26 cellular contexts compared by ENCODE assay signal in the genomic region with DNA sequence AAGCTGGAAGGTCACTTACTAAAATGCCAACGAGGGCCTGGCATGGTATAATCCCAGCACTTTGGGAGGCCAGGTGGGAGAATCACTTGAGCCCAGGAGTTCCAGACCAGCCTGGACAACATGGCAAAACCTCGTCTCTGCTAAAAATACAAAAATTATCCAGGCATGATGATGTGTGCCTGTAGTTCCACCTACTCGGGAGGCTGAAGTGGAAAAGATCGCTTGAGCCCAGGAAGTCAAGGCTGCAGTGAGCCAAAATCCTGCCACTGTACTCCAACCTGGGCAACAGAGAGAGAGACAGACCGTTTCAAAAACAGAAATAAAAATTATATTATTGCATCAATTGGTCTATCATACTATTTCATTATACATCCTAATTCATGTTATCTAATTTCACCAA.
"Had no signal": no experiment of that assay in that cellular context is flagged by ENCODE, and none has a peak within 500 bp of the region (broad histone marks: within the 10 kb centered on the region; RNA-seq: fewer than 3 reads in every experiment).

No MANE protein-coding gene starts in this region.

- DNase-seq: stimulated activated CD4-positive, alpha-beta T cell treated with anti-CD3 and anti-CD28 coated beads, Interleukin-2, amount 100 ng/mL, for 48 hours; stimulated activated CD4-positive, alpha-beta T cell treated with anti-CD3 and anti-CD28 coated beads, Interleukin-4, amount 100 ng/mL, for 1 hour; stimulated activated CD4-positive, alpha-beta T cell treated with anti-CD3 and anti-CD28 coated beads, Interleukin-4, amount 100 ng/mL, for 24 hours; stimulated activated CD4-positive, alpha-beta T cell treated with anti-CD3 and anti-CD28 coated beads, Interleukin-4, amount 100 ng/mL, for 4 hours; stimulated activated CD8-positive, alpha-beta memory T cell treated with anti-CD3 and anti-CD28 coated beads, Interleukin-4, amount 100 ng/mL, for 48 hours; stimulated activated naive B cell treated with anti-CD40 and anti-IgM and Interleukin-4, amounts not matched to agents 10 μg/mL and 1 μg/mL and 100 μg/mL, for 72 hours; stimulated activated naive CD4-positive, alpha-beta T cell; stimulated activated naive CD4-positive, alpha-beta T cell treated with Interleukin-2 at 50 U/mL for 16 hours; stimulated activated naive CD8-positive, alpha-beta T cell treated with anti-CD3 and anti-CD28 coated beads, Interleukin-15, amount 100 ng/mL, for 72 hours; stimulated activated naive CD8-positive, alpha-beta T cell treated with anti-CD3 and anti-CD28 coated beads, Interleukin-15, Interleukin-2, amounts not matched to agents 100 U/mL and 50 U/mL, for 24 hours; stomach; substantia nigra; testis; tibial artery; transverse colon; trophoblast cell; upper lobe of left lung; upper lobe of right lung; uterus had no signal

- H3K36me3 ChIP-seq: uterus had no signal

- ATAC-seq: stimulated activated effector memory CD8-positive, alpha-beta T cell treated with anti-CD3 and anti-CD28 coated beads, Interleukin-12 subunit alpha, Interleukin-12 subunit beta, amount 100 ng/mL, for 72 hours; stimulated activated memory B cell treated with anti-CD40 and anti-IgM and Interleukin-4, amounts not matched to agents 10 μg/mL and 1 μg/mL and 100 μg/mL, for 72 hours; stimulated activated naive B cell treated with anti-CD40 and anti-IgM and Interleukin-4, amounts not matched to agents 10 μg/mL and 1 μg/mL and 100 μg/mL, for 72 hours; stimulated activated naive CD8-positive, alpha-beta T cell treated with anti-CD3 and anti-CD28 coated beads, Interleukin-15, amount 100 ng/mL, for 72 hours; stimulated activated naive CD8-positive, alpha-beta T cell treated with anti-CD3 and anti-CD28 coated beads, Interleukin-15, Interleukin-2, amounts not matched to agents 100 U/mL and 50 U/mL, for 24 hours; upper lobe of right lung had no signal

- H3K4me3 ChIP-seq: stomach, suprapubic skin, testis, thoracic aorta, tibial artery, tibial nerve, transverse colon, upper lobe of left lung, upper lobe of right lung, uterus, vagina had no signal

- H3K4me1 ChIP-seq: stomach, suprapubic skin, tibial artery, transverse colon, upper lobe of left lung, upper lobe of right lung, uterus, vagina had no signal

- H3K27me3 ChIP-seq: stomach, suprapubic skin, testis, tibial artery, tibial nerve, transverse colon, upper lobe of left lung, upper lobe of right lung, uterus, vagina had no signal

- FAIRE-seq: urothelium cell line had no signal

- H3K9me3 ChIP-seq: stomach, suprapubic skin, testis, thoracic aorta, tibial artery, tibial nerve, transverse colon, upper lobe of left lung, upper lobe of right lung, uterus, vagina had no signal

- H3K27ac ChIP-seq: stomach, suprapubic skin, testis, thoracic aorta, tibial artery, tibial nerve, transverse colon, upper lobe of left lung, upper lobe of right lung, uterus, vagina had no signal
